8 cellular contexts compared by ENCODE assay signal in genomic region chr3:48989126-48989795, GRCh38. TPM values are rescaled to one million over a fixed set of nuclear protein-coding genes. Genes with fewer than 3 reads are reported as not detected.
DNase-seq lines count a peak whose midpoint lies in the region; ATAC-seq and TF ChIP-seq lines count a peak whose summit lies in the region.

No MANE protein-coding gene starts in this region.

- CTCF ChIA-PET in OCI-LY7 (lab: Charles Lee; ENCODE audit: unreplicated experiment) = interaction anchor here (0.6 to 1.4 kb wide), 3 partner anchors 18 to 357 kb away, joined by 3 to 7 read pairs (median 3); partner anchors contain the start of gene WDR6

- peaks cover 27% of the 10 kb centered on the region for H3K4me1 ChIP-seq in OCI-LY7 (ENCODE audit: insufficient read depth, low read length, poor library complexity, severe bottlenecking)
- H3K4me1 ChIP-seq in parathyroid adenoma = peaks cover 20% of the 10 kb centered on the region

- peak overlapping the region; percentile 42 for H3K9ac ChIP-seq in parathyroid adenoma

- intact Hi-C loops in OCI-LY7 (cut with micrococcal nuclease; ENCODE audit: unreplicated experiment) = loop anchor here (2.0 kb wide), 1 partner anchor 32 kb away; no protein-coding TSS in a partner anchor

- BruUV-seq in OCI-LY7 (replicated peaks; lab: Mats Ljungman, UMichigan) = TSS peak; percentile 56

- POLR2A ChIA-PET in OCI-LY7 (lab: Charles Lee) = interaction anchor here (0.6 to 2.9 kb wide), 6 partner anchors 18 to 40 kb away, joined by 3 to 15 read pairs (median 6); partner anchors contain the start of genes NDUFAF3 and WDR6

- no peak for ATAC-seq in GM21360 (IDR thresholded peaks at IDR 0.05; ENCODE audit: unreplicated experiment)
- no peak for ATAC-seq in HG03460 (IDR thresholded peaks at IDR 0.05; ENCODE audit: unreplicated experiment)

- peak overlapping the region; percentile 84 for H3K4me3 Mint-ChIP-seq in endothelial cell (ENCODE audit: unreplicated experiment)

- peak overlapping the region; percentile 36 for H3K27ac Mint-ChIP-seq in endothelial cell (ENCODE audit: unreplicated experiment)

- peak overlapping the region; percentile 97 for H3K4me2 ChIP-seq in OCI-LY7 (ENCODE audit: low read length)
- peak overlapping the region; percentile 73 for H3K4me2 ChIP-seq in parathyroid adenoma (ENCODE audit: low read length)

- no peak for TF ChIP-seq CTCF in GM12864 (IDR thresholded peaks at IDR 0.05; ENCODE audit: low read depth, low read length, missing control alignments)
- TF ChIP-seq CTCF in OCI-LY7 (conservative IDR thresholded peaks at IDR 0.05; ENCODE audit: low read length) = no peak
- TF ChIP-seq CTCF in endothelial cell (IDR thresholded peaks at IDR 0.05; ENCODE audit: unreplicated experiment) = no peak
- no peak for TF ChIP-seq CTCF in parathyroid adenoma (IDR thresholded peaks at IDR 0.05)

- peaks cover 16% of the 10 kb centered on the region for H3K4me1 Mint-ChIP-seq in endothelial cell (ENCODE audit: unreplicated experiment)

- no peaks in the 10 kb centered on the region; the same call in 1 of the 2 replicates for H3K79me2 ChIP-seq in OCI-LY7 (ENCODE audit: insufficient read depth, low read depth, low read length)
- H3K79me2 ChIP-seq in parathyroid adenoma = peaks cover 21% of the 10 kb centered on the region

- no peaks in the 10 kb centered on the region for H4K20me1 ChIP-seq in OCI-LY7 (ENCODE audit: insufficient read depth, low read length)

- no peaks in the 10 kb centered on the region for H3K9me2 ChIP-seq in OCI-LY7 (ENCODE audit: insufficient read depth, low read length)

- no peaks in the 10 kb centered on the region for H3K9me3 Mint-ChIP-seq in endothelial cell (ENCODE audit: unreplicated experiment)

- DNase-seq in GM12864 (ENCODE audit: low read depth) (no peak), OCI-LY7 (ENCODE audit: low spot score) (peak; percentile 24), endothelial cell (ENCODE audit: low spot score) (no peak), pons (ENCODE audit: low spot score) (no peak), putamen (ENCODE audit: low spot score) (no peak)

- H3K4me3 ChIP-seq in GM12864 (ENCODE audit: low read depth, low read length) (peak overlapping the region; percentile 94), OCI-LY7 (ENCODE audit: low read depth, low read length, poor library complexity, severe bottlenecking) (peak overlapping the region; percentile 84), parathyroid adenoma (ENCODE audit: low read depth, low read length) (peak overlapping the region; percentile 65)

- H3K36me3 ChIP-seq in OCI-LY7 (ENCODE audit: insufficient read depth, low read length) (peaks cover 17% of the 10 kb centered on the region; the same call in 1 of the 2 replicates), parathyroid adenoma (ENCODE audit: control insufficient read depth, insufficient read depth, low read length) (no peaks in the 10 kb centered on the region)

- no peaks in the 10 kb centered on the region for H3K27me3 ChIP-seq in parathyroid adenoma (ENCODE audit: control insufficient read depth, insufficient read depth, low read length)

- H3K9me3 ChIP-seq in OCI-LY7 (ENCODE audit: low read length) = no peaks in the 10 kb centered on the region
- H3K9me3 ChIP-seq in parathyroid adenoma (ENCODE audit: control insufficient read depth, low read length) = no peaks in the 10 kb centered on the region

- H2AFZ ChIP-seq in OCI-LY7 (ENCODE audit: low read length) (peak overlapping the region; percentile 83), parathyroid adenoma (peak overlapping the region; percentile 92)

- H3K36me3 Mint-ChIP-seq in endothelial cell (ENCODE audit: low read depth, unreplicated experiment) = no peaks in the 10 kb centered on the region

- H3K27me3 Mint-ChIP-seq in endothelial cell (ENCODE audit: unreplicated experiment) = peaks cover 1% of the 10 kb centered on the region

- peak overlapping the region; percentile 46 for H3K27ac ChIP-seq in OCI-LY7 (ENCODE audit: low read depth, low read length, poor library complexity, severe bottlenecking)
- peak overlapping the region; percentile 84 for H3K27ac ChIP-seq in parathyroid adenoma

RNA-seq across cellular contexts. Expression of gene P4HTM, which starts 0.8 kb away (rescaled TPM):
- 45.3 and 48.4 TPM in 2 replicates for total RNA-seq in OCI-LY7 (2014; rRNA removed; shearing (Covaris generic))
- 36.9 and 47.4 TPM in 2 replicates for total RNA-seq in OCI-LY7 (2022)
- 9.3 TPM for total RNA-seq in endothelial cell (ENCODE audit: unreplicated experiment)

RNA-seq across cellular contexts. Expression of gene WDR6, which starts 17.9 kb away (rescaled TPM):
- total RNA-seq in OCI-LY7 (2014; rRNA removed; shearing (Covaris generic)) = 92.0 and 101 TPM in 2 replicates
- total RNA-seq in OCI-LY7 (2022) (128 and 131 TPM in 2 replicates), endothelial cell (ENCODE audit: unreplicated experiment) (148 TPM)

RNA-seq across cellular contexts. Expression of gene DALRD3, which starts 29.1 kb away (rescaled TPM):
- 26.3 and 36.2 TPM in 2 replicates for total RNA-seq in OCI-LY7 (2014; rRNA removed; shearing (Covaris generic))
- total RNA-seq in OCI-LY7 (2022) (35.0 and 35.7 TPM in 2 replicates), endothelial cell (ENCODE audit: unreplicated experiment) (27.8 TPM)

RNA-seq across cellular contexts. Expression of gene NDUFAF3, which starts 32.7 kb away (rescaled TPM):
- total RNA-seq in OCI-LY7 (2014; rRNA removed; shearing (Covaris generic)) = 255 and 309 TPM in 2 replicates
- 124 and 147 TPM in 2 replicates for total RNA-seq in OCI-LY7 (2022)
- 32.3 TPM for total RNA-seq in endothelial cell (ENCODE audit: unreplicated experiment)

RNA-seq across cellular contexts. Expression of gene IMPDH2, which starts 39.9 kb away (rescaled TPM):
- 295 and 319 TPM in 2 replicates for total RNA-seq in OCI-LY7 (2014; rRNA removed; shearing (Covaris generic))
- total RNA-seq in OCI-LY7 (2022) = 328 and 360 TPM in 2 replicates
- total RNA-seq in endothelial cell (ENCODE audit: unreplicated experiment) = 111 TPM
